Comparison of ENCODE assay signal across 8 cellular contexts in genomic region chr7:140696679-140697446, GRCh38. TPM values are rescaled to one million over a fixed set of nuclear protein-coding genes. Genes with fewer than 3 reads are reported as not detected.
DNase-seq lines count a peak whose midpoint lies in the region; ATAC-seq and TF ChIP-seq lines count a peak whose summit lies in the region.

Gene NDUFB2, plus strand, starts transcription at chr7:140696708. Its CDS starts 37 bp downstream, at chr7:140696745.

- intact Hi-C loops in PC-3 (cut with micrococcal nuclease), result loop anchor here (1.0 kb wide), 1 partner anchor 24 kb away; no protein-coding TSS in a partner anchor

- peak within 1 kb of the TSS; percentile 84 for H3K9ac ChIP-seq in HUES48 (ENCODE audit: low read depth, low read length)
- peak within 1 kb of the TSS; percentile 90 for H3K9ac ChIP-seq in PC-3 (ENCODE audit: low read length)

- no TSS peak for BruUV-seq in PC-3 (replicated peaks; lab: Mats Ljungman, UMichigan)

- H3K4me2 ChIP-seq in PC-3 (ENCODE audit: low read length), result peak within 1 kb of the TSS; percentile 89

- H3K4me1 ChIP-seq in HUES48 (ENCODE audit: control insufficient read depth, insufficient read depth, low read length), result peaks cover 6% of the 10 kb centered on the region; the same call in 1 of the 2 replicates
- H3K4me1 ChIP-seq in PC-3 (ENCODE audit: insufficient read depth, low read length), result peaks cover 17% of the 10 kb centered on the region; the same call in 1 of the 2 replicates

- H3K4me1 Mint-ChIP-seq in naive thymus-derived CD8-positive, alpha-beta T cell, result peaks cover 17 to 49% (median 44%) of the 10 kb centered on the region in 4 donors

- peaks cover 49% of the 10 kb centered on the region for H3K79me2 ChIP-seq in PC-3 (ENCODE audit: low read length)

- no peak for TF ChIP-seq CTCF in PC-3 (conservative IDR thresholded peaks at IDR 0.05; ENCODE audit: low read depth, low read length)
- no peak for TF ChIP-seq CTCF in fibroblast of mammary gland (conservative IDR thresholded peaks at IDR 0.05; ENCODE audit: control insufficient read depth, insufficient read depth, low read depth, low read length)

- peak; percentile 85 for DNase-seq in DMS79 (lab: John Stamatoyannopoulos, UW)
- peak; percentile 61 for DNase-seq in PC-3
- DNase-seq in activated T-helper 1 cell treated with anti-CD3 and anti-CD28 coated beads, Interleukin-2, amount 50 U/mL, for 16 hours (ENCODE audit: low read depth in 1 of 2, low spot score in 1 of 2), result peak; percentile 41 to 52
- peak; percentile 71 for DNase-seq in fibroblast of mammary gland (ENCODE audit: low read depth)
- DNase-seq in naive thymus-derived CD8-positive, alpha-beta T cell, result peak; percentile 43 to 93 (median 86)
- DNase-seq in stimulated activated naive CD8-positive, alpha-beta T cell treated with anti-CD3 and anti-CD28 coated beads, Interleukin-15, Interleukin-2, amounts not matched to agents 100 U/mL and 50 U/mL, for 24 hours, result peak; percentile 75

- no peaks in the 10 kb centered on the region for H3K27me3 Mint-ChIP-seq in naive thymus-derived CD8-positive, alpha-beta T cell

- H3K36me3 ChIP-seq in HUES48 (ENCODE audit: control insufficient read depth, insufficient read depth, low read length), result no peaks in the 10 kb centered on the region
- H3K36me3 ChIP-seq in PC-3 (ENCODE audit: low read depth, low read length), result no peaks in the 10 kb centered on the region

- H3K27me3 ChIP-seq in HUES48 (ENCODE audit: control insufficient read depth, insufficient read depth, low read length) (no peaks in the 10 kb centered on the region), PC-3 (ENCODE audit: low read length) (no peaks in the 10 kb centered on the region)

- peaks cover 0 to 10% (median 0%) of the 10 kb centered on the region in 3 donors for H3K36me3 Mint-ChIP-seq in naive thymus-derived CD8-positive, alpha-beta T cell

- H3K9me3 Mint-ChIP-seq in naive thymus-derived CD8-positive, alpha-beta T cell, result no peaks in the 10 kb centered on the region

- H3K9me2 ChIP-seq in PC-3 (replicated peaks; ENCODE audit: low read length), result no peaks in the 10 kb centered on the region

- POLR2A ChIA-PET in PC-3 (lab: Charles Lee; ENCODE audit: unreplicated experiment), result no interaction called here
- POLR2A ChIA-PET in naive thymus-derived CD8-positive, alpha-beta T cell (lab: Charles Lee), result interaction anchor here (0.6 to 2.4 kb wide), 9 partner anchors 17 to 839 kb away, joined by 3 to 14 read pairs (median 7); partner anchors contain the start of genes ADCK2, MKRN1 and MRPS33

- peak within 1 kb of the TSS; percentile 90 for H3K27ac ChIP-seq in HUES48 (ENCODE audit: low read depth, low read length)
- peak within 1 kb of the TSS; percentile 57 for H3K27ac ChIP-seq in PC-3 (ENCODE audit: low read length)

- CTCF ChIA-PET in PC-3 (lab: Charles Lee), result interaction anchor here (0.6 kb wide), 1 partner anchor 99 kb away, joined by 11 read pairs; no protein-coding TSS in a partner anchor

- H3F3A ChIP-seq in PC-3 (ENCODE audit: low read length, unreplicated experiment), result no peaks in the 10 kb centered on the region

- ATAC-seq in GM21447 (IDR thresholded peaks at IDR 0.05; ENCODE audit: unreplicated experiment) (peak; percentile 92), PC-3 (peak; percentile 88)
- peak; percentile 87 for ATAC-seq in naive thymus-derived CD8-positive, alpha-beta T cell
- peak; percentile 91 for ATAC-seq in stimulated activated naive CD8-positive, alpha-beta T cell treated with anti-CD3 and anti-CD28 coated beads, Interleukin-15, Interleukin-2, amounts not matched to agents 100 U/mL and 50 U/mL, for 24 hours

- H3K9me3 ChIP-seq in HUES48 (ENCODE audit: control insufficient read depth, insufficient read depth, low read length) (no peaks in the 10 kb centered on the region), PC-3 (ENCODE audit: low read length) (no peaks in the 10 kb centered on the region)

- peak within 1 kb of the TSS; percentile 81 for H2AFZ ChIP-seq in PC-3 (ENCODE audit: low read length)

- H3K27ac Mint-ChIP-seq in naive thymus-derived CD8-positive, alpha-beta T cell, result peak within 1 kb of the TSS; percentile 95 to 99 (median 98)

- H4K20me1 ChIP-seq in PC-3 (ENCODE audit: low read length), result peaks cover 8% of the 10 kb centered on the region; the same call in 1 of the 2 replicates

- H3K4me3 Mint-ChIP-seq in naive thymus-derived CD8-positive, alpha-beta T cell, result peak within 1 kb of the TSS; percentile 92 to 100 (median 99)

- H3K4me3 ChIP-seq in HUES48 (ENCODE audit: low read depth, low read length) (peak within 1 kb of the TSS; percentile 99), PC-3 (ENCODE audit: low read length) (peak within 1 kb of the TSS; percentile 88), fibroblast of mammary gland (ENCODE audit: control insufficient read depth, low read depth, low read length) (peak within 1 kb of the TSS; percentile 87)

RNA-seq across cellular contexts. Expression of gene NDUFB2, which starts in this region (rescaled TPM):
- total RNA-seq in PC-3 (2014; rRNA removed), result 296 and 325 TPM in 2 replicates
- total RNA-seq in naive thymus-derived CD8-positive, alpha-beta T cell, result 100 to 1,000 TPM in 1 of 2 experiments, 10 to 100 TPM in 1; 98.5 to 103 TPM
- polyA plus RNA-seq in naive thymus-derived CD8-positive, alpha-beta T cell, result 100 to 1,000 TPM; 434 to 524 (median 517) TPM

Comparison
In these comparisons a context has a peak if more than half of its experiments do, and no peak if none do; other contexts are left out.
1. Peak in every context shown above with its lines: DNase-seq, ATAC-seq, H3K4me3 ChIP-seq and H3K27ac ChIP-seq.